ENCODE assay signal across 8 cellular contexts in the genomic region with DNA sequence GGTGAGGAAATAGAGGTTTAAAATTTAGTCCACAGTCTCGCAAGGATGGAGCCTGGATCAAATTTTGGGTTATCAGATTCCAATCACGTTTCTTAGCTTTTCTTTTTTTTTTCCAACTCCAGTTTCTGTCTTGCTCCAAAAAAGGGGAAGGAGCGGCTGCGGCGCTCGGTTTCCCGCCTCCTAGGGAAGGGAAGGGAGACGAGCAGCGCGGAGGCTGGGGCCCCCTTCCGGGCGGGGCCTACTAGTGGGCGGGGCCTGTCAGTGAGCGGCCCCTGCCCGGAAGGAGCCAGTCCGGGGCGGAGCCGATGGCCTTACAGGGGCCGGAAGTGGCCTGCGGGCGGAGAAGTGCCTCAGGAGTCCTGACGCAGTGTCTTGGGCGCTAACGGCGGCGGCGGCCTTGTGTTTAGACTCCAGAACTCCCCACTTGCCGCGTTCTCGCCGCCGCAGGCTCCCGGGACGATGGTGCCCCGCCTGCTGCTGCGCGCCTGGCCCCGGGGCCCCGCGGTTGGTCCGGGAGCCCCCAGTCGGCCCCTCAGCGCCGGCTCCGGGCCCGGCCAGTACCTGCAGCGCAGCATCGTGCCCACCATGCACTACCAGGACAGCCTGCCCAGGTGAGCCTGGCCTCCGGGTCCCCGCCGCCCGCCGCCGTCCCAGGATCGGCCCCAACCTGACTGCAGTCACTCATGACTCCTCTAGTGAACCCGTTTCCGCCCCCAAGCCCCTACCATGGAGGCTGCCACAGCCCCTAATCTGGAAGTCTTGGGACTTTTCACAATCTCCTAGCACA. TPM values are rescaled to one million over a fixed set of nuclear protein-coding genes. Genes with fewer than 3 reads are reported as not detected.
A peak's percentile ranks its signal among the peaks of the same experiment; 100 is the strongest.
DNase-seq lines count a peak whose midpoint lies in the region; ATAC-seq, FAIRE-seq and TF ChIP-seq lines count a peak whose summit lies in the region.

A gene (plus strand): TSS at position 340 of the 787 bp plus-strand sequence. CDS start 120 bp downstream, at position 460.

- H3K14ac ChIP-seq in H1 (ENCODE audit: insufficient read length): no peak within 1 kb of the TSS

- H3K27ac ChIP-seq in HUES48 (ENCODE audit: low read depth, low read length) (peak within 1 kb of the TSS; percentile 89), H1 (ENCODE audit: low read depth, low read length) (peak within 1 kb of the TSS; percentile 61; the same call in 1 of the 2 replicates)

- peak; percentile 79 to 90 for TF ChIP-seq POLR2A in H1 (IDR thresholded peaks at IDR 0.05; ENCODE audit: control extremely low read depth in 1 of 2, low read depth in 2 of 2, low read length in 2 of 2)

- TF ChIP-seq EP300 in H1 (IDR thresholded peaks at IDR 0.05; ENCODE audit: borderline replicate concordance in 1 of 2, low read depth in 2 of 2, low read length in 2 of 2): no peak

- no peak within 1 kb of the TSS for H2AK5ac ChIP-seq in H1 (ENCODE audit: low read depth, low read length)

- no peak within 1 kb of the TSS for H3K23ac ChIP-seq in H1 (ENCODE audit: insufficient read length)

- TF ChIP-seq RAD21 in H1 (IDR thresholded peaks at IDR 0.05 in 1 of 2, conservative IDR thresholded peaks at IDR 0.05 in 1 of 2; ENCODE audit: low read depth in 2 of 2, low read length in 2 of 2): no peak

- peak within 1 kb of the TSS; percentile 83 for H3K4me3 Mint-ChIP-seq in memory B cell

- POLR2A ChIA-PET in H1 (lab: Charles Lee; ENCODE audit: partially characterized antibody): interaction anchor here (0.7 to 1.8 kb wide), 7 partner anchors 12 to 193 kb away, joined by 3 to 5 read pairs (median 3); a partner anchor contains a TSS

- H4K5ac ChIP-seq in H1 (ENCODE audit: insufficient read length, low read depth, low read length): peak within 1 kb of the TSS; percentile 6

- H3K4me1 ChIP-seq in HUES48 (ENCODE audit: control insufficient read depth, insufficient read depth, low read length) (peaks cover 16% of the 10 kb centered on the region), NT2/D1 (ENCODE audit: insufficient read depth, insufficient read length) (peaks cover 5% of the 10 kb centered on the region), H1 (replicated peaks in 1 of 4; ENCODE audit: control insufficient read depth in 3 of 4, insufficient read depth in 4 of 4, low read length in 3 of 4) (peaks cover 2 to 6% (median 4%) of the 10 kb centered on the region in 4 experiments; a peak in 4 of 7 replicates)

- H3K27me3 Mint-ChIP-seq in memory B cell: no peaks in the 10 kb centered on the region

- peaks cover 16% of the 10 kb centered on the region; the same call in 1 of the 2 replicates for H3K36me3 ChIP-seq in HUES48 (ENCODE audit: control insufficient read depth, insufficient read depth, low read length)
- H3K36me3 ChIP-seq in NT2/D1 (ENCODE audit: insufficient read depth, insufficient read length, low read length): peaks cover 16% of the 10 kb centered on the region
- H3K36me3 ChIP-seq in H1 (ENCODE audit: control insufficient read depth in 2 of 4, insufficient read depth in 4 of 4, low read length in 3 of 4): peaks cover 0 to 7% (median 2%) of the 10 kb centered on the region in 4 experiments; a peak in 3 of 8 replicates

- H2BK5ac ChIP-seq in H1 (ENCODE audit: low read depth, low read length): peak within 1 kb of the TSS; percentile 77; the same call in 1 of the 2 replicates

- H3K9ac ChIP-seq in HUES48 (ENCODE audit: low read depth, low read length) (peak within 1 kb of the TSS; percentile 69), NT2/D1 (ENCODE audit: insufficient read length, low read depth) (peak within 1 kb of the TSS; percentile 93), H1 (replicated peaks in 1 of 4; ENCODE audit: extremely low read depth in 1 of 4, low read depth in 3 of 4, low read length in 3 of 4) (peak within 1 kb of the TSS; percentile 70 to 98 (median 80))

- peaks cover 11% of the 10 kb centered on the region for H3K36me3 Mint-ChIP-seq in memory B cell

- peak within 1 kb of the TSS; percentile 52; the same call in 1 of the 2 replicates for H2BK20ac ChIP-seq in H1 (ENCODE audit: low read length)

- no peaks in the 10 kb centered on the region; the same call in none of the 2 replicates for H3K79me1 ChIP-seq in H1 (ENCODE audit: low read depth, low read length)

- TF ChIP-seq CTCF in H1 (IDR thresholded peaks at IDR 0.05; ENCODE audit: control extremely low read depth in 1 of 3, insufficient read depth in 1 of 3, low read depth in 1 of 3, low read length in 3 of 3): 0 out of 4 replicates have a peak, but pooled peaks of 1 of the 3 experiments have one; percentile 12

- H3K18ac ChIP-seq in H1 (ENCODE audit: extremely low read depth, low read length): 0 out of 2 replicates have a peak within 1 kb of the TSS, but pooled peaks have one; percentile 39

- FAIRE-seq in H1 (lab: Jason Lieb, UNC): no peak

- H2AFZ ChIP-seq in H1 (ENCODE audit: low read length): peak within 1 kb of the TSS; percentile 70; the same call in 1 of the 2 replicates

- peaks cover 5% of the 10 kb centered on the region for H3K23me2 ChIP-seq in H1 (ENCODE audit: low read depth, low read length)

- 2% methylated on average over 50 of the region's 57 CpGs; no CpG with 5 or more reads in 1 of the 2 experiments for WGBS in H1 (ENCODE audit: extremely low coverage in 1 of 2, insufficient coverage in 1 of 2, insufficient read length in 1 of 2, insufficient replicate concordance in 2 of 2, low coverage in 1 of 2, low lambda C conversion rate in 2 of 2, missing lambda C conversion rate in 1 of 2), 2 experiments

- peak; percentile 90 for DNase-seq in COR-L47 (lab: John Stamatoyannopoulos, UW)
- peak; percentile 96 for DNase-seq in NT2/D1 (ENCODE audit: low read depth, low spot score)
- peak; percentile 75 to 84 (median 79) for DNase-seq in activated CD8-positive, alpha-beta memory T cell treated with anti-CD3 and anti-CD28 coated beads for 48 hours (ENCODE audit: low read depth in 2 of 3, low spot score in 2 of 3)
- peak; percentile 84 to 90 for DNase-seq in H1 (ENCODE audit: low read depth in 1 of 2, low spot score in 2 of 2)
- DNase-seq in memory B cell (ENCODE audit: low spot score in 2 of 2): peak; percentile 67 to 74
- peak; percentile 81 for DNase-seq in stimulated activated CD8-positive, alpha-beta memory T cell treated with anti-CD3 and anti-CD28 coated beads, Interleukin-12 subunit alpha, Interleukin-12 subunit beta, amount 100 ng/mL, for 1 hour (ENCODE audit: low read depth)

- H3K4me2 ChIP-seq in H1 (ENCODE audit: insufficient read depth in 1 of 2, low read depth in 2 of 2, low read length in 2 of 2): peak within 1 kb of the TSS; percentile 75 to 93

- no peak within 1 kb of the TSS for H2BK120ac ChIP-seq in H1 (replicated peaks; ENCODE audit: low read depth, low read length)

- H2BK15ac ChIP-seq in H1 (ENCODE audit: low read length): 0 out of 2 replicates have a peak within 1 kb of the TSS, but pooled peaks have one; percentile 63

- H4K8ac ChIP-seq in H1 (ENCODE audit: extremely low read depth, insufficient read depth, low read length): peak within 1 kb of the TSS; percentile 94

- no peaks in the 10 kb centered on the region for H4K20me1 ChIP-seq in H1 (replicated peaks in 1 of 2; ENCODE audit: control insufficient read depth in 1 of 2, insufficient read depth in 2 of 2, low read length in 2 of 2)

- no peak within 1 kb of the TSS for H4K91ac ChIP-seq in H1 (replicated peaks; ENCODE audit: insufficient read length, low read length)

- H3K9me3 ChIP-seq in HUES48 (ENCODE audit: control insufficient read depth, insufficient read depth, low read length) (no peaks in the 10 kb centered on the region), NT2/D1 (ENCODE audit: insufficient read depth, low read length) (no peaks in the 10 kb centered on the region), H1 (ENCODE audit: insufficient read depth in 2 of 2, low read depth in 1 of 2, low read length in 1 of 2) (no peaks in the 10 kb centered on the region)

- H3K79me2 ChIP-seq in H1 (ENCODE audit: control insufficient read depth in 1 of 2, insufficient read depth in 2 of 2, low read length in 2 of 2): peaks cover 0 to 8% of the 10 kb centered on the region in 2 experiments; a peak in 1 of 4 replicates

- H3K4ac ChIP-seq in H1 (replicated peaks; ENCODE audit: insufficient read length, low read depth, low read length): no peak within 1 kb of the TSS

- CTCF ChIA-PET in H1 (lab: Charles Lee; ENCODE audit: partially characterized antibody): interaction anchor here (5.7 kb wide), 1 partner anchor 11 kb away, joined by 42 read pairs; no protein-coding TSS in a partner anchor

- H3K27me3 ChIP-seq in HUES48 (ENCODE audit: control insufficient read depth, insufficient read depth, low read length): peaks cover 11% of the 10 kb centered on the region
- H3K27me3 ChIP-seq in NT2/D1 (ENCODE audit: insufficient read depth, insufficient read length): peaks cover 18% of the 10 kb centered on the region
- peaks cover 0 to 4% (median 1%) of the 10 kb centered on the region in 4 experiments; a peak in 4 of 7 replicates for H3K27me3 ChIP-seq in H1 (replicated peaks in 1 of 4; ENCODE audit: control insufficient read depth in 3 of 4, extremely low read depth in 1 of 4, insufficient read depth in 3 of 4, low read length in 3 of 4)

- peaks cover 13% of the 10 kb centered on the region for H3K4me1 Mint-ChIP-seq in memory B cell

- H3K4me3 ChIP-seq in HUES48 (ENCODE audit: low read depth, low read length) (peak within 1 kb of the TSS; percentile 81), NT2/D1 (ENCODE audit: insufficient read length, low read depth) (peak within 1 kb of the TSS; percentile 87), H1 (ENCODE audit: extremely low read depth in 1 of 4, insufficient read depth in 2 of 4, low read depth in 3 of 4, low read length in 4 of 4) (peak within 1 kb of the TSS; percentile 73 to 93 (median 88))

- H2BK12ac ChIP-seq in H1 (ENCODE audit: low read depth, low read length): peak within 1 kb of the TSS; percentile 84; the same call in 1 of the 2 replicates

- H3K9me3 Mint-ChIP-seq in memory B cell: peaks cover 2% of the 10 kb centered on the region

- ATAC-seq in GM21381 (IDR thresholded peaks at IDR 0.05; ENCODE audit: unreplicated experiment) (peak; percentile 99), memory B cell (ENCODE audit: low read depth) (peak; percentile 97)

- no peak within 1 kb of the TSS for H3K56ac ChIP-seq in H1 (replicated peaks; ENCODE audit: insufficient read length, low read depth, low read length)

- H3K27ac Mint-ChIP-seq in memory B cell: peak within 1 kb of the TSS; percentile 88

TF ChIP-seq in H1, 55 proteins besides CTCF, POLR2A, EP300 and RAD21 (continues in another document):
- TF ChIP-seq NRF1 (IDR thresholded peaks at IDR 0.05; ENCODE audit: low read depth, low read length) (no peak), BACH1 (IDR thresholded peaks at IDR 0.05; ENCODE audit: low read length) (no peak), JUN (IDR thresholded peaks at IDR 0.05; ENCODE audit: low read depth, low read length) (no peak)

RNA-seq across cellular contexts. Expression of the gene that starts here (rescaled TPM):
- 21.6 and 23.9 TPM in 2 replicates for total RNA-seq in H1 (2021; fragmentation: NEBNext Ultra II Directional; extraction: Animal tissue kit (Norgen Biotek cat#: 25700))
- 25.5 and 29.9 TPM in 2 replicates for polyA plus RNA-seq in H1 (2011; rRNA removed)
- polyA plus RNA-seq in H1 (2011; cell fraction: cytosol; rRNA removed): 25.8 TPM
- 21.9 TPM for polyA plus RNA-seq in H1 (2011; cell fraction: nucleus; rRNA removed)
- polyA plus RNA-seq in H1 (2012, experiment 1 of 2): 17.9 to 23.3 TPM (median 21.0 TPM) in 4 replicates
- polyA plus RNA-seq in H1 (2012, experiment 2 of 2): 24.4 TPM
- 25.0 TPM for polyA plus RNA-seq in H1 (2013, experiment 1 of 2)
- polyA plus RNA-seq in H1 (2013, experiment 2 of 2): 21.4 TPM
- 30.4 and 32.2 TPM in 2 replicates for polyA minus RNA-seq in H1 (2011; rRNA and poly(A)+ RNA removed)
- 14.7 TPM for polyA minus RNA-seq in H1 (2011; cell fraction: cytosol; rRNA and poly(A)+ RNA removed)
- polyA minus RNA-seq in H1 (2011; cell fraction: nucleus; rRNA and poly(A)+ RNA removed): 16.6 TPM

Comparison
In these comparisons a context has a peak if more than half of its experiments do, and no peak if none do; other contexts are left out.
1. Peak in every context shown above with its lines: DNase-seq, ATAC-seq, H3K4me3 ChIP-seq and H3K27ac ChIP-seq.